In the genomic region with DNA sequence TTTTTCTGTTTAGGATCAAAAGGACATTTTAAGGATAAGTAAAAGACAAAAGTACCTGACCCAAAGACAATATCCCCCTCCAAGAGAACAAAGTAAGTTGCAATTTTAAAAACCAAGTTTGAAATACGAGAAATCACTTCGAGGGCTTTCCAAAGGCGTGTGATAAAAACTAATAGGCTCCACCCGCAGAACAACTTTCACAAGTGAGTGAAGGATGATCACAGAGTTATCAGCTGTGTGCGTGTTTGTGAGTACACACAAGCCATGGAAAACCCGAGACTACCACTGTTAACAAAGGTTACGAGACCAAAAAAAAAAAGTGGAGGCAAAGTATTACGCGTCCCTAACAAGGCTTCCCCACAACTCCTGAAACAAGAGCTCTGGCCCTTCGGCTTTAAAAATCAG, we compare ENCODE assay signal across 8 cellular contexts. TPM values are rescaled to one million over a fixed set of nuclear protein-coding genes. Genes with fewer than 3 reads are reported as not detected.
A peak's percentile ranks its signal among the peaks of the same experiment; 100 is the strongest.
DNase-seq lines count a peak whose midpoint lies in the region; ATAC-seq and TF ChIP-seq lines count a peak whose summit lies in the region.

No MANE protein-coding gene starts in this region.

- peaks cover 6% of the 10 kb centered on the region; the same call in 1 of the 2 replicates for H3F3A ChIP-seq in Loucy (ENCODE audit: low read depth)

- intact Hi-C loops in lower leg skin (cut with DNase I; ENCODE audit: low total_unique reads) (no loop called here), tibial artery (cut with DNase I; ENCODE audit: low total_unique reads) (loop anchor here (10.0 kb wide), 2 partner anchors 75 to 515 kb away; no protein-coding TSS in a partner anchor)

- peak overlapping the region; percentile 74; the same call in 1 of the 2 replicates for H2AFZ ChIP-seq in Loucy (ENCODE audit: low read length)

- no peak for ATAC-seq in HG03045 (IDR thresholded peaks at IDR 0.05; ENCODE audit: unreplicated experiment)

- 0% methylated on average over 10 of the region's 10 CpGs for WGBS in lower leg skin, 2 donors

- H3K9me3 ChIP-seq in Loucy (ENCODE audit: insufficient read depth, low read depth, low read length) (no peaks in the 10 kb centered on the region), tibial artery (no peaks in the 10 kb centered on the region)

- TF ChIP-seq CTCF in Loucy (conservative IDR thresholded peaks at IDR 0.05; ENCODE audit: low read length) (no peak), cardiac fibroblast (IDR thresholded peaks at IDR 0.05; ENCODE audit: low read depth, low read length) (no peak), lower leg skin (IDR thresholded peaks at IDR 0.05) (no peak), tibial artery (IDR thresholded peaks at IDR 0.05) (no peak)

- no peak for TF ChIP-seq POLR2A in lower leg skin (IDR thresholded peaks at IDR 0.05)

- H3K27me3 ChIP-seq in Loucy (ENCODE audit: insufficient read depth, low read length, poor library complexity, severe bottlenecking) (no peaks in the 10 kb centered on the region), tibial artery (no peaks in the 10 kb centered on the region)

- H3K4me3 ChIP-seq in Loucy (ENCODE audit: low read length, poor library complexity, severe bottlenecking), result peak overlapping the region; percentile 89
- peak overlapping the region; percentile 83 to 89 for H3K4me3 ChIP-seq in cardiac fibroblast (replicated peaks in 1 of 2; ENCODE audit: low read depth in 2 of 2, low read length in 2 of 2)
- H3K4me3 ChIP-seq in lower leg skin (ENCODE audit: low read depth, poor library complexity, severe bottlenecking), result peak overlapping the region; percentile 86
- H3K4me3 ChIP-seq in tibial artery, result peak overlapping the region; percentile 78 to 87

- peak overlapping the region; percentile 97 for H3K4me2 ChIP-seq in Loucy (ENCODE audit: low read depth, low read length, poor library complexity, severe bottlenecking)

- H4K20me1 ChIP-seq in Loucy (ENCODE audit: insufficient read depth, low read length, poor library complexity, severe bottlenecking), result peaks cover 53% of the 10 kb centered on the region

- H3K36me3 ChIP-seq in Loucy (ENCODE audit: insufficient read depth, low read length), result no peaks in the 10 kb centered on the region
- H3K36me3 ChIP-seq in tibial artery, result no peaks in the 10 kb centered on the region

- H3K27ac ChIP-seq in tibial artery, result peak overlapping the region; percentile 87 to 95

- peaks cover 56% of the 10 kb centered on the region for H3K79me2 ChIP-seq in Loucy (ENCODE audit: insufficient read depth, low read length)

- H3K9me2 ChIP-seq in Loucy (replicated peaks; ENCODE audit: low read depth, low read length), result no peaks in the 10 kb centered on the region

- DNase-seq in NCI-H1105 treated with DMSO at 0.1 percent for 48 hours (lab: John Stamatoyannopoulos, UW), result peak; percentile 46
- no peak for DNase-seq in NCI-H1105 (lab: John Stamatoyannopoulos, UW)
- DNase-seq in cardiac fibroblast (ENCODE audit: low read depth in 2 of 2), result peak; percentile 60 to 65
- DNase-seq in lower leg skin (ENCODE audit: low spot score in 2 of 2), result no peak
- DNase-seq in tibial artery, result peak in 1 of 2 donors; percentile 21
- DNase-seq in 8988T, result no peak

- peak overlapping the region; percentile 80 for H3K9ac ChIP-seq in Loucy (ENCODE audit: low read depth, low read length, poor library complexity, severe bottlenecking)

- peaks cover 75% of the 10 kb centered on the region for H3K4me1 ChIP-seq in Loucy (ENCODE audit: insufficient read depth, low read length, poor library complexity, severe bottlenecking)
- peaks cover 0 to 49% (median 16%) of the 10 kb centered on the region in 4 donors for H3K4me1 ChIP-seq in tibial artery

RNA-seq across cellular contexts. Expression of gene SMAD2, which starts 0.8 kb away (rescaled TPM):
- total RNA-seq in lower leg skin, result 100 to 1,000 TPM in 1 of 4 donors, 10 to 100 TPM in 3; 54.5 to 105 (median 83.6) TPM

Comparison
In these comparisons a context has a peak if more than half of its experiments do, and no peak if none do; other contexts are left out.
1. DNase-seq: peak in NCI-H1105 treated with DMSO at 0.1 percent for 48 hours (single experiment) and cardiac fibroblast (2 of 2); none in NCI-H1105 (single experiment), lower leg skin (0 of 2) and 8988T (single experiment).
2. Peak in every context shown above with its lines, with median percentiles within 50 percentile points of each other: H3K4me3 ChIP-seq.